Comparison of ENCODE assay signal across 15 cellular contexts in the genomic region with DNA sequence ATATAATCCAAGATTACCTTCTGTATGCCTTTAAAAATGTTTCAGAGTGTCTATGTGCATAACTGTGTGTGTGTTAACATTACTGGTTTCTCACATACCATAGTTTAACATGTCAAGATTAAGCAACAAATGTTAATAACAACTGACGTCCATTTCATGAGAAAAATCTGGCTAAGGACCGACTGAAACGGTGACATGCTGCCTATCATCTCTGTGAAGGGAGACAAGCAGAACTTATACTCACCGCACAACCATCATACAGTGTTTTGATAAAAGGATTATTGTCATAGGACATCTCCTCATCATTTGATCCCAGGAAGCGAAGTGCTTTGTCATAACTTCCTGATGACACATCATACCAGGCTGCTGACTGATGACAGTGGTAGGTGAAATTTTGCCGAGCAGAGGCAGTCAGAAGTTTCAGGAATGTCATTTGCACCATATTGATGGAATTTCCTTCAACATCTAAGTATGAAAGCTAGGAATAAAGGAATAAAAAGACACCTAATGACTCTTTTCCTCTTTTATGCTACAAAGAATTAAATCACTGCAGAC.
DNase-seq lines count a peak whose midpoint lies in the region; ATAC-seq and TF ChIP-seq lines count a peak whose summit lies in the region.
"Had no signal": no experiment of that assay in that cellular context is flagged by ENCODE, and none has a peak within 500 bp of the region (broad histone marks: within the 10 kb centered on the region; RNA-seq: fewer than 3 reads in every experiment).

No MANE protein-coding gene starts in this region.

- H2AK5ac ChIP-seq in mesendoderm (ENCODE audit: low read length) = no peak overlapping the region

- H3K9me3 ChIP-seq in MG63 (no peaks in the 10 kb centered on the region), lower lobe of right lung (no peaks in the 10 kb centered on the region), transverse colon (no peaks in the 10 kb centered on the region)

- no peak overlapping the region for H3K18ac ChIP-seq in mesendoderm (ENCODE audit: low read length)

- no peak overlapping the region for H2BK15ac ChIP-seq in mesendoderm (replicated peaks; ENCODE audit: low read depth)

- no peaks in the 10 kb centered on the region for H3K4me1 Mint-ChIP-seq in activated CD4-positive, alpha-beta memory T cell treated with anti-CD3 and anti-CD28 coated beads, Interleukin-2, amount 10 ng/mL, durations not matched to agents 7 days and 5 days
- H3K4me1 Mint-ChIP-seq: CD14-positive monocyte; stimulated activated effector memory CD8-positive, alpha-beta T cell treated with anti-CD3 and anti-CD28 coated beads, Interleukin-12 subunit alpha, Interleukin-12 subunit beta, amount 100 ng/mL, for 72 hours had no signal

- no peaks in the 10 kb centered on the region for H3K36me3 Mint-ChIP-seq in activated CD4-positive, alpha-beta memory T cell treated with anti-CD3 and anti-CD28 coated beads, Interleukin-2, amount 10 ng/mL, durations not matched to agents 7 days and 5 days (ENCODE audit: low read depth)
- H3K36me3 Mint-ChIP-seq: CD14-positive monocyte; stimulated activated effector memory CD8-positive, alpha-beta T cell treated with anti-CD3 and anti-CD28 coated beads, Interleukin-12 subunit alpha, Interleukin-12 subunit beta, amount 100 ng/mL, for 72 hours had no signal

- H3K27me3 ChIP-seq in MG63 (no peaks in the 10 kb centered on the region), mesendoderm (ENCODE audit: insufficient read depth, low read length, poor library complexity) (no peaks in the 10 kb centered on the region), lower lobe of right lung (ENCODE audit: low read depth) (no peaks in the 10 kb centered on the region), transverse colon (no peaks in the 10 kb centered on the region)

- no CpG with 5 or more reads among the region's 6 CpGs for WGBS in mesendoderm (ENCODE audit: extremely low coverage, insufficient coverage, low lambda C conversion rate)
- 65 to 86% methylated on average over 5 to 6 of the region's 6 CpGs for WGBS in transverse colon (ENCODE audit: low coverage in 1 of 2), 2 donors

- intact Hi-C loops in lower lobe of right lung (cut with DNase I) = no loop called here
- intact Hi-C loops in transverse colon (cut with DNase I; ENCODE audit: low total_unique reads) = no loop called here

- in situ Hi-C loops in Caki2 (cut with HindIII; ENCODE audit: low pct_unique_long_range_greater_than_20kb, low sequenced_read_pairs) = no loop called here
- in situ Hi-C loops in transverse colon (cut with MboI; ENCODE audit: low pct_ligation_motif_present in 1 of 4, low pct_unique_long_range_greater_than_20kb in 1 of 4, low sequenced_read_pairs in 3 of 4) = no loop called here

- H3K4me1 ChIP-seq in mesendoderm (ENCODE audit: control insufficient read depth, low read depth, low read length) = no peaks in the 10 kb centered on the region
- no peaks in the 10 kb centered on the region for H3K4me1 ChIP-seq in lower lobe of right lung
- no peaks in the 10 kb centered on the region for H3K4me1 ChIP-seq in transverse colon

- no peak overlapping the region for H3K27ac ChIP-seq in mesendoderm (ENCODE audit: low read depth, low read length)
- H3K27ac ChIP-seq in lower lobe of right lung = no peak overlapping the region
- H3K27ac ChIP-seq in transverse colon = no peak overlapping the region

- no peak for TF ChIP-seq POLR2A in transverse colon (IDR thresholded peaks at IDR 0.05)

- no peak for TF ChIP-seq EP300 in transverse colon (IDR thresholded peaks at IDR 0.05; ENCODE audit: low read depth)

- no peak overlapping the region for H3K4me2 ChIP-seq in mesendoderm (ENCODE audit: low read length)

- no peak overlapping the region for H3K23ac ChIP-seq in mesendoderm (ENCODE audit: low read length)

- H4K5ac ChIP-seq in mesendoderm (ENCODE audit: low read length) = no peak overlapping the region

- no peaks in the 10 kb centered on the region for H3K27me3 Mint-ChIP-seq in activated CD4-positive, alpha-beta memory T cell treated with anti-CD3 and anti-CD28 coated beads, Interleukin-2, amount 10 ng/mL, durations not matched to agents 7 days and 5 days

- H3K79me1 ChIP-seq in mesendoderm (ENCODE audit: low read length) = no peaks in the 10 kb centered on the region

- no peak overlapping the region for H4K8ac ChIP-seq in mesendoderm (ENCODE audit: low read depth, low read length)

- DNase-seq in Caki2 (ENCODE audit: low read depth) = peak; percentile 48
- DNase-seq in MG63 = peak; percentile 5
- DNase-seq in cardiac fibroblast (ENCODE audit: low read depth in 2 of 2) = peak; percentile 61 to 94
- peak; percentile 45 for DNase-seq in mesendoderm
- DNase-seq in lower lobe of right lung = no peak
- DNase-seq in activated CD4-positive, alpha-beta memory T cell treated with anti-CD3 and anti-CD28 coated beads, Interleukin-2, amount 10 ng/mL, durations not matched to agents 7 days and 5 days = no peak
- no peak for DNase-seq in SKM-1 treated with dmso at 0.1 percent for 144 hours (lab: John Stamatoyannopoulos, UW; ENCODE audit: unreplicated experiment)
- DNase-seq in transverse colon = no peak
- DNase-seq: activated T-cell treated with anti-CD3 and anti-CD28 coated beads for 4 hours, aorta, erythroblast, NCI-H2081 treated with DMSO at 0.1 percent for 48 hours, nucleus accumbens had no signal

- no peaks in the 10 kb centered on the region for H3K9me3 Mint-ChIP-seq in activated CD4-positive, alpha-beta memory T cell treated with anti-CD3 and anti-CD28 coated beads, Interleukin-2, amount 10 ng/mL, durations not matched to agents 7 days and 5 days
- H3K9me3 Mint-ChIP-seq: stimulated activated effector memory CD8-positive, alpha-beta T cell treated with anti-CD3 and anti-CD28 coated beads, Interleukin-12 subunit alpha, Interleukin-12 subunit beta, amount 100 ng/mL, for 72 hours had no signal

- H3K4me3 ChIP-seq in MG63 (no peak overlapping the region), cardiac fibroblast (replicated peaks in 1 of 2; ENCODE audit: low read depth in 2 of 2, low read length in 2 of 2) (no peak overlapping the region), mesendoderm (ENCODE audit: low read length) (no peak overlapping the region), lower lobe of right lung (no peak overlapping the region), transverse colon (no peak overlapping the region)

- POLR2A ChIA-PET in activated CD4-positive, alpha-beta memory T cell treated with anti-CD3 and anti-CD28 coated beads, Interleukin-2, amount 10 ng/mL, durations not matched to agents 7 days and 5 days (lab: Charles Lee) = no interaction called here

- H2BK120ac ChIP-seq in mesendoderm (ENCODE audit: low read depth, low read length) = no peak overlapping the region

- no peak overlapping the region for H3K4ac ChIP-seq in mesendoderm (ENCODE audit: low read depth, low read length)

- TF ChIP-seq CTCF in cardiac fibroblast (IDR thresholded peaks at IDR 0.05; ENCODE audit: low read depth, low read length) = no peak
- no peak for TF ChIP-seq CTCF in lower lobe of right lung (IDR thresholded peaks at IDR 0.05)
- no peak for TF ChIP-seq CTCF in transverse colon (IDR thresholded peaks at IDR 0.05)

- no peak overlapping the region for H3K27ac Mint-ChIP-seq in activated CD4-positive, alpha-beta memory T cell treated with anti-CD3 and anti-CD28 coated beads, Interleukin-2, amount 10 ng/mL, durations not matched to agents 7 days and 5 days
- H3K27ac Mint-ChIP-seq: CD14-positive monocyte; stimulated activated effector memory CD8-positive, alpha-beta T cell treated with anti-CD3 and anti-CD28 coated beads, Interleukin-12 subunit alpha, Interleukin-12 subunit beta, amount 100 ng/mL, for 72 hours had no signal

- H2BK5ac ChIP-seq in mesendoderm (ENCODE audit: low read length) = no peak overlapping the region

- no peak for ATAC-seq in lower lobe of right lung
- ATAC-seq: stimulated activated effector memory CD8-positive, alpha-beta T cell treated with anti-CD3 and anti-CD28 coated beads, Interleukin-12 subunit alpha, Interleukin-12 subunit beta, amount 100 ng/mL, for 72 hours had no signal

- no peak overlapping the region for H3K56ac ChIP-seq in mesendoderm (ENCODE audit: low read length)

- no peak overlapping the region for H3K9ac ChIP-seq in mesendoderm (ENCODE audit: low read length)

- CTCF ChIA-PET in activated CD4-positive, alpha-beta memory T cell treated with anti-CD3 and anti-CD28 coated beads, Interleukin-2, amount 10 ng/mL, durations not matched to agents 7 days and 5 days (lab: Charles Lee) = no interaction called here

- no peak overlapping the region for H3K4me3 Mint-ChIP-seq in activated CD4-positive, alpha-beta memory T cell treated with anti-CD3 and anti-CD28 coated beads, Interleukin-2, amount 10 ng/mL, durations not matched to agents 7 days and 5 days
- H3K4me3 Mint-ChIP-seq: CD14-positive monocyte; stimulated activated effector memory CD8-positive, alpha-beta T cell treated with anti-CD3 and anti-CD28 coated beads, Interleukin-12 subunit alpha, Interleukin-12 subunit beta, amount 100 ng/mL, for 72 hours had no signal

- H3K36me3 ChIP-seq in MG63 (no peaks in the 10 kb centered on the region), mesendoderm (ENCODE audit: control insufficient read depth, insufficient read depth, low read length) (no peaks in the 10 kb centered on the region), lower lobe of right lung (no peaks in the 10 kb centered on the region), transverse colon (no peaks in the 10 kb centered on the region)

- no peaks in the 10 kb centered on the region for H3K79me2 ChIP-seq in mesendoderm (ENCODE audit: control insufficient read depth, insufficient read depth, low read length)

Comparison
In these comparisons a context has a peak if more than half of its experiments do, and no peak if none do; other contexts are left out.
1. DNase-seq: peak in Caki2 (single experiment), MG63 (single experiment), cardiac fibroblast (2 of 2) and mesendoderm (single experiment); none in lower lobe of right lung (single experiment), activated CD4-positive, alpha-beta memory T cell treated with anti-CD3 and anti-CD28 coated beads, Interleukin-2, amount 10 ng/mL, durations not matched to agents 7 days and 5 days (single experiment), SKM-1 treated with dmso at 0.1 percent for 144 hours (single experiment) and transverse colon (single experiment).